15 cellular contexts compared by ENCODE assay signal in the genomic region with DNA sequence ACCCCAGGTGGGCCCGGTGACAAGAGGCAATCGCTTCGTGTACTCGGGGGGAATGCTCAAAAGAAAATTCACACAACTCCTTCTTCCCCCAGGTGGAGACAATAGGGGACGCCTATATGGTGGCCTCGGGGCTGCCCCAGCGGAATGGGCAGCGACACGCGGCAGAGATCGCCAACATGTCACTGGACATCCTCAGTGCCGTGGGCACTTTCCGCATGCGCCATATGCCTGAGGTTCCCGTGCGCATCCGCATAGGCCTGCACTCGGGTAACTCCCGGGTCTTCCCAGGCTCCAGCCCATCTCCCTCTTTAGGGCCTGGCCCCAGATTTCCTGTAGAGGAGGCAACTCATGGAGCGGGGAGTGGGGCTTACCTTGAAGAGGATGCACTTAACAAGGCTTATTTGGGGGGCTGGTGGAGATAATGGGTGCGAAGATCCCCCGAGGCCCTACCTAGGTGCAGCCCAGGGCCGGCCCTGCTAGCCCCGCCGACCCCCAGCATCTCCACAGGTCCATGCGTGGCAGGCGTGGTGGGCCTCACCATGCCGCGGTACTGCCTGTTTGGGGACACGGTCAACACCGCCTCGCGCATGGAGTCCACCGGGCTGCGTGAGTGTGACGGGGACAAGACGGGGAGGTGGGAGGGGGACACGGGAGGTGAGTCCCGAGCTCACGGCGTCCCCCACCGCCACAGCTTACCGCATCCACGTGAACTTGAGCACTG. TPM values are rescaled to one million over a fixed set of nuclear protein-coding genes. Genes with fewer than 3 reads are reported as not detected.
DNase-seq lines count a peak whose midpoint lies in the region; TF ChIP-seq lines count a peak whose summit lies in the region.
"Had no signal": no experiment of that assay in that cellular context is flagged by ENCODE, and none has a peak within 500 bp of the region (broad histone marks: within the 10 kb centered on the region; RNA-seq: fewer than 3 reads in every experiment).

No MANE protein-coding gene starts in this region.

- peaks cover 11% of the 10 kb centered on the region for H3K4me1 Mint-ChIP-seq in mesothelial cell of epicardium

- TF ChIP-seq EP300 in stomach (IDR thresholded peaks at IDR 0.05): no peak

- TF ChIP-seq CTCF in dorsolateral prefrontal cortex (IDR thresholded peaks at IDR 0.05 in 54 of 56, conservative IDR thresholded peaks at IDR 0.05 in 2 of 56; ENCODE audit: low read depth in 1 of 56, partially characterized antibody in 56 of 56) (no peak), mesothelial cell of epicardium (IDR thresholded peaks at IDR 0.05; ENCODE audit: unreplicated experiment) (no peak), stomach (IDR thresholded peaks at IDR 0.05) (no peak)

- peaks cover 39% of the 10 kb centered on the region for H3K27me3 Mint-ChIP-seq in mesothelial cell of epicardium (ENCODE audit: low read depth)

- no peak for TF ChIP-seq POLR2A in stomach (IDR thresholded peaks at IDR 0.05)

- H3K27ac ChIP-seq in HUES6 (ENCODE audit: low read depth, low read length) (no peak overlapping the region), dorsolateral prefrontal cortex (no peak overlapping the region), stomach (no peak overlapping the region)
- H3K27ac ChIP-seq: cardiac muscle cell had no signal

- WGBS in stomach, 5 donors: 70 to 78% (median 76%) methylated on average over 32 to 44 of the region's 44 CpGs

- peak overlapping the region; percentile 76 for H3K4me3 Mint-ChIP-seq in mesothelial cell of epicardium

- DNase-seq in dorsolateral prefrontal cortex (no peak), mesothelial cell of epicardium (ENCODE audit: low spot score in 2 of 2, unreplicated experiment in 2 of 2) (no peak), stomach (no peak), SW 1271 (lab: John Stamatoyannopoulos, UW) (no peak), DMS53 treated with DMSO at 0.1 percent for 48 hours (lab: John Stamatoyannopoulos, UW; ENCODE audit: unreplicated experiment) (no peak), SHP77 (lab: John Stamatoyannopoulos, UW) (no peak)
- no peak for DNase-seq in activated naive CD4-positive, alpha-beta T cell treated with Interleukin-2 at 50 U/mL for 16 hours
- DNase-seq: DMS153, kidney glomerular epithelial cell, NCI-H1436 treated with DMSO at 0.1 percent for 48 hours, NCI-H82 had no signal

- no peaks in the 10 kb centered on the region for H3K9me3 ChIP-seq in HUES6 (ENCODE audit: control insufficient read depth, insufficient read depth, low read depth, low read length)
- H3K9me3 ChIP-seq in stomach: no peaks in the 10 kb centered on the region

- peaks cover 40% of the 10 kb centered on the region for H3K27me3 ChIP-seq in HUES6 (ENCODE audit: control insufficient read depth, insufficient read depth, low read length)
- H3K27me3 ChIP-seq in dorsolateral prefrontal cortex: peaks cover 0 to 33% (median 5%) of the 10 kb centered on the region in 45 donors
- H3K27me3 ChIP-seq in stomach: peaks cover 0 to 57% (median 10%) of the 10 kb centered on the region in 3 donors

- peak overlapping the region; percentile 66 for H3K4me3 ChIP-seq in HUES6 (ENCODE audit: low read depth, low read length)
- peak overlapping the region in 42 of 59 donors; percentile 18 to 68 (median 54) for H3K4me3 ChIP-seq in dorsolateral prefrontal cortex
- H3K4me3 ChIP-seq in stomach: peak overlapping the region; percentile 32 to 57 (median 47)

- no peak overlapping the region for H3K9ac ChIP-seq in HUES6 (ENCODE audit: low read length)

- H3K36me3 ChIP-seq in HUES6 (ENCODE audit: control insufficient read depth, insufficient read depth, low read length) (no peaks in the 10 kb centered on the region), stomach (no peaks in the 10 kb centered on the region)
- H3K36me3 ChIP-seq: cardiac muscle cell had no signal

- intact Hi-C loops in dorsolateral prefrontal cortex (cut with DNase I) (no loop called here), stomach (cut with DNase I; ENCODE audit: low total_unique reads) (no loop called here)

- no peaks in the 10 kb centered on the region for H3K36me3 Mint-ChIP-seq in mesothelial cell of epicardium
- H3K36me3 Mint-ChIP-seq: IgD-negative memory B cell had no signal

- H3K27ac Mint-ChIP-seq in mesothelial cell of epicardium: no peak overlapping the region
- H3K27ac Mint-ChIP-seq: IgD-negative memory B cell had no signal

- H3K9me3 Mint-ChIP-seq in mesothelial cell of epicardium: no peaks in the 10 kb centered on the region
- H3K9me3 Mint-ChIP-seq: IgD-negative memory B cell had no signal

- peaks cover 10% of the 10 kb centered on the region for H3K4me1 ChIP-seq in HUES6 (ENCODE audit: control insufficient read depth, insufficient read depth, low read length)
- H3K4me1 ChIP-seq in stomach: peaks cover 21 to 34% (median 32%) of the 10 kb centered on the region in 4 donors

RNA-seq across cellular contexts. Expression of a gene that starts 13.0 kb away (rescaled TPM):
- total RNA-seq in dorsolateral prefrontal cortex (1 to 10 TPM in 28 of 120 experiments, under 1 TPM in 56, not detected in 36; 0.13 to 2.8 (median 0.83) TPM), mesothelial cell of epicardium (0.34 to 0.75 TPM (median 0.69 TPM) in 3 replicates), stomach (not detected)
- under 1 TPM in 1 of 3 donors, not detected in 2; 0.25 TPM for polyA plus RNA-seq in stomach
- total RNA-seq: subcutaneous adipose tissue had no signal

RNA-seq across cellular contexts. Expression of a gene that starts 23.5 kb away (rescaled TPM):
- total RNA-seq in dorsolateral prefrontal cortex (1 to 10 TPM in 90 of 120 experiments, under 1 TPM in 29, not detected in 1; 0.29 to 6.8 (median 2.0) TPM), mesothelial cell of epicardium (0.09 TPM in 1 of 3 replicates, not detected in the others), stomach (1 to 10 TPM in 4 of 5 donors, not detected in 1; 1.5 to 7.0 (median 2.6) TPM)
- polyA plus RNA-seq in stomach: 10 to 100 TPM in 1 of 3 donors, 1 to 10 TPM in 2; 2.4 to 10.5 (median 3.1) TPM
- polyA plus RNA-seq: IgD-negative memory B cell had no signal
